ENCODE assay signal across 1 cellular context in genomic region chr16:4153364-4153763, GRCh38.
TF ChIP-seq lines count a peak whose summit lies in the region.

No MANE protein-coding gene starts in this region.

TF ChIP-seq in HepG2, 621 proteins besides CTCF, POLR2A, EP300 and RAD21:
- TF ChIP-seq ZNF770 (CRISPR knock-in tag; IDR thresholded peaks at IDR 0.05) (peak; percentile 44; the same call in 1 of the 2 replicates), STAG1 (CRISPR knock-in tag; IDR thresholded peaks at IDR 0.05) (peak; percentile 39), ZNF121 (CRISPR knock-in tag; IDR thresholded peaks at IDR 0.05) (peak; percentile 42), ZNF687 (CRISPR knock-in tag; IDR thresholded peaks at IDR 0.05) (peak; percentile 20; the same call in 1 of the 2 replicates)
TF ChIP-seq in HepG2: peak in this region for 4; not testable (repeated sequence) for 617.
